ENCODE assay signal across 27 cellular contexts in genomic region chr6:19737968-19738367, GRCh38.
"Had no signal": no experiment of that assay in that cellular context is flagged by ENCODE, and none has a peak within 500 bp of the region (broad histone marks: within the 10 kb centered on the region; RNA-seq: fewer than 3 reads in every experiment).

No MANE protein-coding gene starts in this region.

- DNase-seq: activated CD4-positive, alpha-beta T cell treated with anti-CD3 and anti-CD28 coated beads for 1 hour; activated CD4-positive, alpha-beta T cell treated with anti-CD3 and anti-CD28 coated beads for 48 hours; activated CD4-positive, alpha-beta T cell treated with anti-CD3 and anti-CD28 coated beads, Interleukin-2, amount 50 U/mL, for 1 hour; activated CD4-positive, alpha-beta T cell treated with anti-CD3 and anti-CD28 coated beads, Interleukin-2, amount 50 U/mL, for 48 hours; activated CD8-positive, alpha-beta memory T cell treated with anti-CD3 and anti-CD28 coated beads, Interleukin-2, amount 10 ng/mL, durations not matched to agents 7 days and 5 days; activated CD8-positive, alpha-beta memory T cell treated with anti-CD3 and anti-CD28 coated beads, Interleukin-2, amount 50 U/mL, for 4 hours; activated CD8-positive, alpha-beta T cell treated with anti-CD3 and anti-CD28 coated beads, Interleukin-2, amount 10 ng/mL, durations not matched to agents 7 days and 5 days; activated gamma-delta T cell; activated naive CD4-positive, alpha-beta T cell; activated naive CD4-positive, alpha-beta T cell treated with anti-CD3 and anti-CD28 coated beads, Interleukin-2, amount 10 ng/mL, durations not matched to agents 7 days and 5 days; activated naive CD8-positive, alpha-beta T cell treated with anti-CD3 and anti-CD28 coated beads, Interleukin-2, amount 10 ng/mL, durations not matched to agents 7 days and 5 days; activated T-cell treated with anti-CD3 and anti-CD28 coated beads, Interleukin-2, amount 50 U/mL, for 24 hours; activated T-cell treated with anti-CD3 and anti-CD28 coated beads, Interleukin-2, amount 50 U/mL, for 72 hours; body of pancreas; caudate nucleus; effector CD8-positive, alpha-beta T cell; esophagus squamous epithelium; foreskin melanocyte; head of caudate nucleus; hippocampal formation; T-helper 2 cell had no signal

- ATAC-seq: activated CD8-positive, alpha-beta memory T cell treated with anti-CD3 and anti-CD28 coated beads, Interleukin-2, amount 10 ng/mL, durations not matched to agents 7 days and 5 days; activated CD8-positive, alpha-beta T cell treated with anti-CD3 and anti-CD28 coated beads, Interleukin-2, amount 10 ng/mL, durations not matched to agents 7 days and 5 days; activated naive CD4-positive, alpha-beta T cell treated with anti-CD3 and anti-CD28 coated beads, Interleukin-2, amount 50 U/mL, for 72 hours; activated T-cell treated with anti-CD3 and anti-CD28 coated beads, Interleukin-2, amount 50 U/mL, for 72 hours; body of pancreas; WTC11 had no signal

- H3K9me3 ChIP-seq: body of pancreas, esophagus squamous epithelium had no signal

- H3K4me1 Mint-ChIP-seq: activated CD8-positive, alpha-beta memory T cell treated with anti-CD3 and anti-CD28 coated beads, Interleukin-2, amount 10 ng/mL, durations not matched to agents 7 days and 5 days; activated naive CD4-positive, alpha-beta T cell treated with anti-CD3 and anti-CD28 coated beads, Interleukin-2, amount 10 ng/mL, durations not matched to agents 7 days and 5 days; activated naive CD8-positive, alpha-beta T cell treated with anti-CD3 and anti-CD28 coated beads, Interleukin-2, amount 10 ng/mL, durations not matched to agents 7 days and 5 days had no signal

- H3K27ac Mint-ChIP-seq: activated CD8-positive, alpha-beta memory T cell treated with anti-CD3 and anti-CD28 coated beads, Interleukin-2, amount 10 ng/mL, durations not matched to agents 7 days and 5 days; activated CD8-positive, alpha-beta T cell treated with anti-CD3 and anti-CD28 coated beads, Interleukin-2, amount 10 ng/mL, durations not matched to agents 7 days and 5 days; activated naive CD4-positive, alpha-beta T cell treated with anti-CD3 and anti-CD28 coated beads, Interleukin-2, amount 10 ng/mL, durations not matched to agents 7 days and 5 days; activated naive CD4-positive, alpha-beta T cell treated with anti-CD3 and anti-CD28 coated beads, Interleukin-2, amount 50 U/mL, for 72 hours; activated naive CD8-positive, alpha-beta T cell treated with anti-CD3 and anti-CD28 coated beads, Interleukin-2, amount 10 ng/mL, durations not matched to agents 7 days and 5 days; activated T-cell treated with anti-CD3 and anti-CD28 coated beads, Interleukin-2, amount 50 U/mL, for 24 hours; activated T-cell treated with anti-CD3 and anti-CD28 coated beads, Interleukin-2, amount 50 U/mL, for 72 hours; WTC11 had no signal

- H3K27me3 Mint-ChIP-seq: activated CD8-positive, alpha-beta memory T cell treated with anti-CD3 and anti-CD28 coated beads, Interleukin-2, amount 10 ng/mL, durations not matched to agents 7 days and 5 days; activated naive CD4-positive, alpha-beta T cell treated with anti-CD3 and anti-CD28 coated beads, Interleukin-2, amount 10 ng/mL, durations not matched to agents 7 days and 5 days; activated naive CD8-positive, alpha-beta T cell treated with anti-CD3 and anti-CD28 coated beads, Interleukin-2, amount 10 ng/mL, durations not matched to agents 7 days and 5 days; activated T-cell treated with anti-CD3 and anti-CD28 coated beads, Interleukin-2, amount 50 U/mL, for 24 hours had no signal

- H3K4me1 ChIP-seq: body of pancreas, esophagus squamous epithelium had no signal

- H3K27me3 ChIP-seq: body of pancreas, esophagus squamous epithelium had no signal

- H3K4me3 ChIP-seq: body of pancreas, esophagus squamous epithelium had no signal

- H3K36me3 Mint-ChIP-seq: activated CD8-positive, alpha-beta memory T cell treated with anti-CD3 and anti-CD28 coated beads, Interleukin-2, amount 10 ng/mL, durations not matched to agents 7 days and 5 days; activated naive CD4-positive, alpha-beta T cell treated with anti-CD3 and anti-CD28 coated beads, Interleukin-2, amount 10 ng/mL, durations not matched to agents 7 days and 5 days; activated naive CD4-positive, alpha-beta T cell treated with anti-CD3 and anti-CD28 coated beads, Interleukin-2, amount 50 U/mL, for 72 hours; activated naive CD8-positive, alpha-beta T cell treated with anti-CD3 and anti-CD28 coated beads, Interleukin-2, amount 10 ng/mL, durations not matched to agents 7 days and 5 days; WTC11 had no signal

- H3K4me3 Mint-ChIP-seq: activated CD8-positive, alpha-beta memory T cell treated with anti-CD3 and anti-CD28 coated beads, Interleukin-2, amount 10 ng/mL, durations not matched to agents 7 days and 5 days; activated CD8-positive, alpha-beta T cell treated with anti-CD3 and anti-CD28 coated beads, Interleukin-2, amount 10 ng/mL, durations not matched to agents 7 days and 5 days; activated naive CD4-positive, alpha-beta T cell treated with anti-CD3 and anti-CD28 coated beads, Interleukin-2, amount 10 ng/mL, durations not matched to agents 7 days and 5 days; activated naive CD8-positive, alpha-beta T cell treated with anti-CD3 and anti-CD28 coated beads, Interleukin-2, amount 10 ng/mL, durations not matched to agents 7 days and 5 days; activated T-cell treated with anti-CD3 and anti-CD28 coated beads, Interleukin-2, amount 50 U/mL, for 24 hours; activated T-cell treated with anti-CD3 and anti-CD28 coated beads, Interleukin-2, amount 50 U/mL, for 72 hours; WTC11 had no signal

- H3K27ac ChIP-seq: body of pancreas, epithelial cell of prostate, esophagus squamous epithelium had no signal

- H3K36me3 ChIP-seq: esophagus squamous epithelium had no signal

- H3K9me3 Mint-ChIP-seq: activated naive CD8-positive, alpha-beta T cell treated with anti-CD3 and anti-CD28 coated beads, Interleukin-2, amount 10 ng/mL, durations not matched to agents 7 days and 5 days; activated T-cell treated with anti-CD3 and anti-CD28 coated beads, Interleukin-2, amount 50 U/mL, for 24 hours; WTC11 had no signal

- FAIRE-seq: colon, endometrium, endothelial cell of umbilical vein had no signal
